Comparison of ENCODE assay signal across 8 cellular contexts in the genomic region with DNA sequence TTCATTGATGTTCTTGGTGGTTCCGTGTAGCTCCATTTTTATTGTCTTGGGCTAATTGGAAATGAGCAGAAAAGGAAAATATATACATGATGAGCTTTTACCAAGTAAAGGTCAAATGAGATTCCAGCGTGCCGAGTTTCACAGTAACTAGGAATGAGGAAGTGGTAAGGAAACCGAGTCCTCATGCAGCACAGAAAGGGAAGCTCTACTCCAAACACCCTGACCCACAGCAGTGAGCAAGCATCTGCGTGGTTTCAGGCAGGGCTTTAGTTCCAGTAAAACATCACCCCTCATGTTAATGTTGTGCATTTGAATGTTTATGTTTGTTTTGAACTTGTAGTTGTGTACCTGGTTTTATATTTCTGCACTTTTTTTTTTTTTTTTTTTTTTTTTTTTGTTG.
DNase-seq lines count a peak whose midpoint lies in the region; ATAC-seq, FAIRE-seq and TF ChIP-seq lines count a peak whose summit lies in the region.

No MANE protein-coding gene starts in this region.

- no peak overlapping the region for H3K9ac ChIP-seq in GM12878 (ENCODE audit: control insufficient read depth, insufficient read depth, low read length)

- CTCF ChIA-PET in GM12878 (lab: Yijun Ruan, JAX) = interaction anchor here (1.6 to 2.2 kb wide), 2 partner anchors 11 to 40 kb away, joined by 3 to 8 read pairs; no protein-coding TSS in a partner anchor

- peak overlapping the region in 1 of 2 donors; percentile 35 for H3K27ac ChIP-seq in right atrium auricular region
- peak overlapping the region; percentile 75 for H3K27ac ChIP-seq in HL-60 (replicated peaks)
- H3K27ac ChIP-seq in GM12878 (ENCODE audit: control insufficient read depth, insufficient read depth) = no peak overlapping the region
- no peak overlapping the region for H3K27ac ChIP-seq in hepatocyte

- TF ChIP-seq RAD21 in GM12878 (IDR thresholded peaks at IDR 0.05; ENCODE audit: insufficient read depth, low read depth, low read length) = no peak

- TF ChIP-seq CTCF in right atrium auricular region (IDR thresholded peaks at IDR 0.05) (no peak), HL-60 (IDR thresholded peaks at IDR 0.05; ENCODE audit: insufficient read depth, low read length) (no peak), GM12878 (IDR thresholded peaks at IDR 0.05 in 2 of 3, conservative IDR thresholded peaks at IDR 0.05 in 1 of 3; ENCODE audit: control insufficient read depth in 2 of 3, extremely low read depth in 1 of 3, insufficient read depth in 1 of 3, low read depth in 3 of 3, low read length in 3 of 3) (no peak), hepatocyte (IDR thresholded peaks at IDR 0.05; ENCODE audit: poor library complexity) (no peak)

- intact Hi-C loops in Right ventricle myocardium superior (cut with DNase I) = no loop called here
- intact Hi-C loops in GM12878 (cut with micrococcal nuclease; ENCODE audit: unreplicated experiment) = no loop called here

- peak in 1 of 2 experiments; percentile 36; a peak in 1 of 4 replicates for TF ChIP-seq EP300 in GM12878 (IDR thresholded peaks at IDR 0.05; ENCODE audit: borderline replicate concordance in 1 of 2, control insufficient read depth in 1 of 2, low read depth in 2 of 2, low read length in 2 of 2)

- no peaks in the 10 kb centered on the region for H3K9me2 ChIP-seq in hepatocyte (replicated peaks; ENCODE audit: insufficient read depth)

- peak; percentile 71 for FAIRE-seq in GM12878 (lab: Jason Lieb, UNC)

- H3K27me3 ChIP-seq in right atrium auricular region (no peaks in the 10 kb centered on the region), HL-60 (ENCODE audit: insufficient read depth, poor library complexity, severe bottlenecking) (no peaks in the 10 kb centered on the region), GM12878 (replicated peaks in 1 of 2; ENCODE audit: control insufficient read depth in 2 of 2, insufficient read depth in 2 of 2, low read length in 1 of 2) (no peaks in the 10 kb centered on the region), hepatocyte (no peaks in the 10 kb centered on the region)

- SMC1A ChIA-PET in GM12878 (lab: Charles Lee; ENCODE audit: uncharacterized antibody, unreplicated experiment) = interaction anchor here (0.6 to 4.0 kb wide), 8 partner anchors 10 to 368 kb away, joined by 3 to 21 read pairs (median 3); no protein-coding TSS in a partner anchor

- in situ Hi-C loops in GM12878 (cut with MboI) = no loop called here

- H3K4me2 ChIP-seq in GM12878 (ENCODE audit: control insufficient read depth, insufficient read depth) (peak overlapping the region; percentile 50), hepatocyte (no peak overlapping the region)

- RAD21 ChIA-PET in GM12878 (lab: Charles Lee; ENCODE audit: unreplicated experiment) = interaction anchor here (0.7 to 2.4 kb wide), 5 partner anchors 11 to 368 kb away, joined by 3 to 10 read pairs (median 4); no protein-coding TSS in a partner anchor

- H3K4me3 ChIP-seq in right atrium auricular region = no peak overlapping the region
- no peak overlapping the region for H3K4me3 ChIP-seq in HL-60 (replicated peaks; ENCODE audit: insufficient read depth, low read length)
- no peak overlapping the region for H3K4me3 ChIP-seq in GM12878
- no peak overlapping the region for H3K4me3 ChIP-seq in hepatocyte

- H3K79me2 ChIP-seq in GM12878 (ENCODE audit: control insufficient read depth, insufficient read depth, low read length) (peaks cover 2% of the 10 kb centered on the region), hepatocyte (no peaks in the 10 kb centered on the region)

- H2AFZ ChIP-seq in GM12878 (ENCODE audit: control insufficient read depth, low read depth, low read length) (no peak overlapping the region), hepatocyte (no peak overlapping the region)

- no peaks in the 10 kb centered on the region for H3K36me3 ChIP-seq in right atrium auricular region
- 0 out of 4 replicates have a peak, but pooled peaks cover 0 to 1% of the 10 kb centered on the region in 2 experiments for H3K36me3 ChIP-seq in GM12878 (ENCODE audit: control insufficient read depth in 2 of 2, insufficient read depth in 2 of 2, low read length in 1 of 2)
- H3K36me3 ChIP-seq in hepatocyte (replicated peaks; ENCODE audit: insufficient read depth, low read depth) = no peaks in the 10 kb centered on the region

- H3K9me3 ChIP-seq in right atrium auricular region (no peaks in the 10 kb centered on the region), GM12878 (replicated peaks; ENCODE audit: control insufficient read depth, insufficient read depth, low read length) (no peaks in the 10 kb centered on the region; the same call in 2 of the 3 replicates), hepatocyte (ENCODE audit: low read depth) (no peaks in the 10 kb centered on the region)

- 21% methylated on average over 5 of the region's 5 CpGs for WGBS in GM12878 (ENCODE audit: insufficient coverage, insufficient replicate concordance, low lambda C conversion rate, missing lambda C conversion rate)
- WGBS in hepatocyte (ENCODE audit: low lambda C conversion rate, missing lambda C conversion rate) = 86% methylated on average over 5 of the region's 5 CpGs

- ATAC-seq in Right ventricle myocardium superior (ENCODE audit: poor library complexity) (peak; percentile 62), GM12878 (peak; percentile 58)

- no peak for TF ChIP-seq POLR2A in GM12878 (IDR thresholded peaks at IDR 0.05; ENCODE audit: low read depth, low read length)

- POLR2A ChIA-PET in GM12878 (lab: Charles Lee) = interaction anchor here (0.7 kb wide), 1 partner anchor 8 kb away, joined by 7 read pairs; no protein-coding TSS in a partner anchor

- no TSS peak for BruUV-seq in GM12878 (replicated peaks; lab: Mats Ljungman, UMichigan)

- H3K4me1 ChIP-seq in right atrium auricular region (peaks cover 0 to 14% of the 10 kb centered on the region in 2 donors), GM12878 (ENCODE audit: control insufficient read depth, insufficient read depth, low read length) (peaks cover 30% of the 10 kb centered on the region), hepatocyte (ENCODE audit: insufficient read depth) (no peaks in the 10 kb centered on the region)

- H4K20me1 ChIP-seq in GM12878 (ENCODE audit: control insufficient read depth, insufficient read depth) (no peaks in the 10 kb centered on the region), hepatocyte (ENCODE audit: insufficient read depth, poor library complexity, severe bottlenecking) (no peaks in the 10 kb centered on the region)

- DNase-seq in Right ventricle myocardium superior (no peak), right atrium auricular region (ENCODE audit: low spot score) (no peak), HL-60 (ENCODE audit: low read depth in 1 of 2, low spot score in 1 of 2) (peak; percentile 77 to 91), GM12878 (ENCODE audit: low read depth, low spot score) (no peak), pons (ENCODE audit: low spot score) (peak; percentile 66), HUDEP-2 (lab: John Stamatoyannopoulos, UW; ENCODE audit: unreplicated experiment in 76 of 76) (no peak), hepatocyte (ENCODE audit: low spot score) (no peak)
- no peak for DNase-seq in stimulated activated CD4-positive, alpha-beta T cell treated with anti-CD3 and anti-CD28 coated beads, Interleukin-4, amount 100 ng/mL, for 1 hour

TF ChIP-seq in GM12878, 131 proteins besides CTCF, POLR2A, EP300 and RAD21 (continues in another document):
- TF ChIP-seq PML (IDR thresholded peaks at IDR 0.05; ENCODE audit: low read length) = no peak
- peak; percentile 96 for TF ChIP-seq SPI1 (IDR thresholded peaks at IDR 0.05; ENCODE audit: borderline replicate concordance, insufficient read depth, low read depth, low read length)
- TF ChIP-seq IKZF2 (IDR thresholded peaks at IDR 0.05) = peak; percentile 47 to 57; a peak in 3 of 4 replicates
- TF ChIP-seq RUNX3 (IDR thresholded peaks at IDR 0.05; ENCODE audit: low read length) = peak; percentile 55
- TF ChIP-seq, protein P1, sequence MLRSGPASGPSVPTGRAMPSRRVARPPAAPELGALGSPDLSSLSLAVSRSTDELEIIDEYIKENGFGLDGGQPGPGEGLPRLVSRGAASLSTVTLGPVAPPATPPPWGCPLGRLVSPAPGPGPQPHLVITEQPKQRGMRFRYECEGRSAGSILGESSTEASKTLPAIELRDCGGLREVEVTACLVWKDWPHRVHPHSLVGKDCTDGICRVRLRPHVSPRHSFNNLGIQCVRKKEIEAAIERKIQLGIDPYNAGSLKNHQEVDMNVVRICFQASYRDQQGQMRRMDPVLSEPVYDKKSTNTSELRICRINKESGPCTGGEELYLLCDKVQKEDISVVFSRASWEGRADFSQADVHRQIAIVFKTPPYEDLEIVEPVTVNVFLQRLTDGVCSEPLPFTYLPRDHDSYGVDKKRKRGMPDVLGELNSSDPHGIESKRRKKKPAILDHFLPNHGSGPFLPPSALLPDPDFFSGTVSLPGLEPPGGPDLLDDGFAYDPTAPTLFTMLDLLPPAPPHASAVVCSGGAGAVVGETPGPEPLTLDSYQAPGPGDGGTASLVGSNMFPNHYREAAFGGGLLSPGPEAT (IDR thresholded peaks at IDR 0.05; ENCODE audit: low read depth) = no peak
- TF ChIP-seq EED (IDR thresholded peaks at IDR 0.05; ENCODE audit: low read depth) = peak; percentile 59
- no peak for TF ChIP-seq CHD2 (IDR thresholded peaks at IDR 0.05; ENCODE audit: borderline replicate concordance, low read depth, low read length)
- TF ChIP-seq KDM1A (IDR thresholded peaks at IDR 0.05; ENCODE audit: borderline replicate concordance) = no peak
- TF ChIP-seq IKZF1 (conservative IDR thresholded peaks at IDR 0.05) = peak; percentile 58
- TF ChIP-seq, protein P2, sequence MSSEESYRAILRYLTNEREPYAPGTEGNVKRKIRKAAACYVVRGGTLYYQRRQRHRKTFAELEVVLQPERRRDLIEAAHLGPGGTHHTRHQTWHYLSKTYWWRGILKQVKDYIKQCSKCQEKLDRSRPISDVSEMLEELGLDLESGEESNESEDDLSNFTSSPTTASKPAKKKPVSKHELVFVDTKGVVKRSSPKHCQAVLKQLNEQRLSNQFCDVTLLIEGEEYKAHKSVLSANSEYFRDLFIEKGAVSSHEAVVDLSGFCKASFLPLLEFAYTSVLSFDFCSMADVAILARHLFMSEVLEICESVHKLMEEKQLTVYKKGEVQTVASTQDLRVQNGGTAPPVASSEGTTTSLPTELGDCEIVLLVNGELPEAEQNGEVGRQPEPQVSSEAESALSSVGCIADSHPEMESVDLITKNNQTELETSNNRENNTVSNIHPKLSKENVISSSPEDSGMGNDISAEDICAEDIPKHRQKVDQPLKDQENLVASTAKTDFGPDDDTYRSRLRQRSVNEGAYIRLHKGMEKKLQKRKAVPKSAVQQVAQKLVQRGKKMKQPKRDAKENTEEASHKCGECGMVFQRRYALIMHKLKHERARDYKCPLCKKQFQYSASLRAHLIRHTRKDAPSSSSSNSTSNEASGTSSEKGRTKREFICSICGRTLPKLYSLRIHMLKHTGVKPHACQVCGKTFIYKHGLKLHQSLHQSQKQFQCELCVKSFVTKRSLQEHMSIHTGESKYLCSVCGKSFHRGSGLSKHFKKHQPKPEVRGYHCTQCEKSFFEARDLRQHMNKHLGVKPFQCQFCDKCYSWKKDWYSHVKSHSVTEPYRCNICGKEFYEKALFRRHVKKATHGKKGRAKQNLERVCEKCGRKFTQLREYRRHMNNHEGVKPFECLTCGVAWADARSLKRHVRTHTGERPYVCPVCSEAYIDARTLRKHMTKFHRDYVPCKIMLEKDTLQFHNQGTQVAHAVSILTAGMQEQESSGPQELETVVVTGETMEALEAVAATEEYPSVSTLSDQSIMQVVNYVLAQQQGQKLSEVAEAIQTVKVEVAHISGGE (CRISPR knock-in tag; IDR thresholded peaks at IDR 0.05) = no peak

Comparison
In these comparisons a context has a peak if more than half of its experiments do, and no peak if none do; other contexts are left out.
1. DNase-seq: peak in HL-60 (2 of 2) and pons (single experiment); none in Right ventricle myocardium superior (single experiment), right atrium auricular region (single experiment), GM12878 (single experiment), HUDEP-2 (0 of 76), hepatocyte (single experiment) and stimulated activated CD4-positive, alpha-beta T cell treated with anti-CD3 and anti-CD28 coated beads, Interleukin-4, amount 100 ng/mL, for 1 hour (single experiment).